1 cellular context compared by ENCODE assay signal in genomic region chr13:109764474-109765292, GRCh38.
TF ChIP-seq lines count a peak whose summit lies in the region.

No MANE protein-coding gene starts in this region.

TF ChIP-seq in K562, 482 proteins besides CTCF, POLR2A, EP300 and RAD21 (continued from another document):
- TF ChIP-seq PREB (CRISPR knock-in tag; IDR thresholded peaks at IDR 0.05), result no peak
- no peak for TF ChIP-seq YY1 (IDR thresholded peaks at IDR 0.05; ENCODE audit: borderline replicate concordance in 1 of 3, control insufficient read depth in 1 of 3, extremely low read depth in 1 of 3, insufficient read depth in 3 of 3, insufficient read length in 1 of 3, insufficient replicate concordance in 2 of 3, low read depth in 1 of 3, low read length in 2 of 3)
- TF ChIP-seq TCF7 (IDR thresholded peaks at IDR 0.05; ENCODE audit: borderline replicate concordance), result no peak
- no peak for TF ChIP-seq ETS2 (tag; IDR thresholded peaks at IDR 0.05; ENCODE audit: borderline replicate concordance, poor library complexity, severe bottlenecking)
- no peak for TF ChIP-seq ZNF184 (CRISPR knock-in tag; IDR thresholded peaks at IDR 0.05)
- no peak for TF ChIP-seq CXXC5 (CRISPR knock-in tag; IDR thresholded peaks at IDR 0.05)
- no peak for TF ChIP-seq SMARCA4 (IDR thresholded peaks at IDR 0.05)
- TF ChIP-seq ZSCAN32 (CRISPR knock-in tag; IDR thresholded peaks at IDR 0.05), result no peak
TF ChIP-seq in K562: peak in this region for 0.
